ENCODE assay signal across 8 cellular contexts in the genomic region with DNA sequence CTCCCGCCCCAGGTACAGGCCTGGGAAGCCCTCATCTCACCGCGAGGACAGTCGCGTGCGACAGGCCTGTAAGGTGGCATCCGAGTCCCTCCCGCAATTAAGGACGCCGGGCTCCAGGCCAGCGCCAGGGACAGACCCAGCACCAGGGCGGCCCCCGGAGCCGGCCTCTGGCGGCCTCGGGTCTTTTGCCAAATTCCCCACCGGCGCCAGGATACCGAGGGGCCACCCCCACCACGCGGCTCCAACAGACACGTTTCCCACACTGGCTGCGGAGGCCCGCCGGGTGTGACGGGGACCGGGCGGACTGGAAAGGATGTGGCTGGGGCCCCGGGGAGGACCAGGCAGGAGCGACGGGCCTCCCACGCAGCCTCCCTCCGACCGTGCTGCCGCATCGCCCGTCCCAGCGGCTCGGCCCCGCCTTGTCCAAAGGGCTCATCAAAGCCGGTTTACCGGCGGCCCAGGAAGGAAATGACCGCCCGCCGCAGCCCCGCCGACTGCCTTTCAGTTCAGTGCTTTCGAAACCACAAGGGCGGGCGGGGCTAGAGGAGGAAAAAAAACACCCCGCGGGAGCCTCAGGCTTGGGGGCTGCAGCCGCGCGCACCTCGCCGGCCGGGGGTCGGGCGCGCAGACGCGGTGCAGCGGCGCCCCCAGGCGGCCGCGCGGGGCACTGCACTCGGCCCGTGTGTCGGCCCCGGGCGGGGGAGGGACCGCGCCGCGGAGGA. TPM values are rescaled to one million over a fixed set of nuclear protein-coding genes. Genes with fewer than 3 reads are reported as not detected.
DNase-seq lines count a peak whose midpoint lies in the region; ATAC-seq and TF ChIP-seq lines count a peak whose summit lies in the region.

No MANE protein-coding gene starts in this region.

- H3K27me3 ChIP-seq in layer of hippocampus (ENCODE audit: control insufficient read depth, insufficient read depth, low read length), result no peaks in the 10 kb centered on the region

- peak; percentile 97 to 98 for DNase-seq in AML-193 (lab: John Stamatoyannopoulos, UW)
- DNase-seq in NCI-H226, result peak; percentile 88
- peak; percentile 89 for DNase-seq in activated CD4-positive, CD25-positive, alpha-beta regulatory T cell treated with anti-CD3 and anti-CD28 coated beads, Interleukin-2, amount 50 U/mL, for 72 hours
- peak; percentile 95 for DNase-seq in cerebellum (ENCODE audit: low spot score)
- peak; percentile 55 to 80 (median 70) for DNase-seq in stimulated activated CD4-positive, alpha-beta T cell treated with anti-CD3 and anti-CD28 coated beads, Interleukin-1b, Interleukin-23, amount 100 ng/mL, for 24 hours (ENCODE audit: low read depth in 4 of 4, low spot score in 1 of 4)

- peak; percentile 76 for TF ChIP-seq POLR2A in GM18951 (IDR thresholded peaks at IDR 0.05; ENCODE audit: extremely low read depth, insufficient read depth, insufficient read length)

- in situ Hi-C loops in GM18951 (cut with MboI; ENCODE audit: low sequenced_read_pairs, unreplicated experiment), result loop anchor here (5.0 to 10.0 kb wide), 2 partner anchors 105 to 572 kb away; partner anchors contain the start of gene FAM43A

- peak; percentile 83 for ATAC-seq in HG03159 (IDR thresholded peaks at IDR 0.05; ENCODE audit: unreplicated experiment)

- peak overlapping the region; percentile 79 for H3K27ac ChIP-seq in layer of hippocampus (ENCODE audit: low read depth, low read length)

RNA-seq across cellular contexts. Expression of gene XXYLT1, which starts 11.2 kb away (rescaled TPM):
- 25.4 TPM for total RNA-seq in cerebellum

Comparison
In these comparisons a context has a peak if more than half of its experiments do, and no peak if none do; other contexts are left out.
1. Peak in every context shown above with its lines: DNase-seq, ATAC-seq and H3K27ac ChIP-seq.